In the genomic region with DNA sequence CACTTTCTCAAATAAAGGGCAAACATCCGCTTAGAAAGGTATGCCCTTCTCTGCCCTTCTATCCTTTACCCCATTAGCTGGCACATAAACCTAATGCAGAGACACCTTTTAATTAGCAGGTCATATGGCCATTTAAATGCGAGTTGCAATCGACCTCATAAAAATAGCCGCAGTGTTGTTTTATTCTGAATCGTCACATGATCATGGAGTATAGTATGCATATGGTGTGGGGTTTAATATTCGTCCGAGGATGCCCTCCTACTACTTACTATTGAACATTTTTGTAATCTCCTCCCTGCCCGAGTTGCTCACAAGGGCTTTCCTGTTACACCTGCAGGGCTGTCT, we compare ENCODE assay signal across 7 cellular contexts.
A peak's percentile ranks its signal among the peaks of the same experiment; 100 is the strongest.
DNase-seq lines count a peak whose midpoint lies in the region; ATAC-seq lines count a peak whose summit lies in the region.

No MANE protein-coding gene starts in this region.

- H3K27me3 ChIP-seq in HUES64 (ENCODE audit: insufficient read depth, low read length), result no peaks in the 10 kb centered on the region
- H3K27me3 ChIP-seq in iPS-20b (ENCODE audit: insufficient read depth, low read length), result no peaks in the 10 kb centered on the region

- no peak for ATAC-seq in activated naive CD8-positive, alpha-beta T cell treated with anti-CD3 and anti-CD28 coated beads, Interleukin-2, amount 50 U/mL, for 24 hours
- no peak for ATAC-seq in stimulated activated naive CD8-positive, alpha-beta T cell treated with anti-CD3 and anti-CD28 coated beads, Interleukin-15, amount 100 ng/mL, for 72 hours
- no peak for ATAC-seq in GM18511 (IDR thresholded peaks at IDR 0.05; ENCODE audit: unreplicated experiment)

- H3K36me3 ChIP-seq in HUES64 (ENCODE audit: insufficient read depth, low read length) (peaks cover 5% of the 10 kb centered on the region), iPS-20b (ENCODE audit: insufficient read depth, low read depth, low read length) (no peaks in the 10 kb centered on the region)

- H3K4me1 ChIP-seq in HUES64 (ENCODE audit: insufficient read depth, low read length), result peaks cover 40% of the 10 kb centered on the region
- H3K4me1 ChIP-seq in iPS-20b (ENCODE audit: insufficient read depth, low read length), result peaks cover 34% of the 10 kb centered on the region

- no peaks in the 10 kb centered on the region for H3K9me3 Mint-ChIP-seq in activated naive CD8-positive, alpha-beta T cell treated with anti-CD3 and anti-CD28 coated beads, Interleukin-2, amount 50 U/mL, for 24 hours
- H3K9me3 Mint-ChIP-seq in stimulated activated naive CD8-positive, alpha-beta T cell treated with anti-CD3 and anti-CD28 coated beads, Interleukin-15, amount 100 ng/mL, for 72 hours, result no peaks in the 10 kb centered on the region

- peak overlapping the region; percentile 77 for H3K27ac Mint-ChIP-seq in activated naive CD8-positive, alpha-beta T cell treated with anti-CD3 and anti-CD28 coated beads, Interleukin-2, amount 50 U/mL, for 24 hours
- peak overlapping the region in 1 of 2 donors; percentile 68 for H3K27ac Mint-ChIP-seq in stimulated activated naive CD8-positive, alpha-beta T cell treated with anti-CD3 and anti-CD28 coated beads, Interleukin-15, amount 100 ng/mL, for 72 hours

- peak overlapping the region; percentile 77 for H3K4me3 Mint-ChIP-seq in activated naive CD8-positive, alpha-beta T cell treated with anti-CD3 and anti-CD28 coated beads, Interleukin-2, amount 50 U/mL, for 24 hours
- H3K4me3 Mint-ChIP-seq in stimulated activated naive CD8-positive, alpha-beta T cell treated with anti-CD3 and anti-CD28 coated beads, Interleukin-15, amount 100 ng/mL, for 72 hours, result peak overlapping the region; percentile 82 to 93

- no peaks in the 10 kb centered on the region for H3K27me3 Mint-ChIP-seq in activated naive CD8-positive, alpha-beta T cell treated with anti-CD3 and anti-CD28 coated beads, Interleukin-2, amount 50 U/mL, for 24 hours
- no peaks in the 10 kb centered on the region for H3K27me3 Mint-ChIP-seq in stimulated activated naive CD8-positive, alpha-beta T cell treated with anti-CD3 and anti-CD28 coated beads, Interleukin-15, amount 100 ng/mL, for 72 hours

- WGBS in HUES64, result 83% methylated on average over 6 of the region's 8 CpGs

- H3K4me1 Mint-ChIP-seq in activated naive CD8-positive, alpha-beta T cell treated with anti-CD3 and anti-CD28 coated beads, Interleukin-2, amount 50 U/mL, for 24 hours, result peaks cover 89% of the 10 kb centered on the region
- H3K4me1 Mint-ChIP-seq in stimulated activated naive CD8-positive, alpha-beta T cell treated with anti-CD3 and anti-CD28 coated beads, Interleukin-15, amount 100 ng/mL, for 72 hours, result peaks cover 97% of the 10 kb centered on the region

- H3K27ac ChIP-seq in HUES64 (ENCODE audit: low read depth, low read length) (0 out of 2 replicates have a peak overlapping the region, but pooled peaks have one; percentile 42), iPS-20b (ENCODE audit: low read length) (no peak overlapping the region)

- H3K9me3 ChIP-seq in HUES64 (ENCODE audit: insufficient read depth, low read depth, low read length) (no peaks in the 10 kb centered on the region), iPS-20b (ENCODE audit: insufficient read depth, low read depth, low read length) (no peaks in the 10 kb centered on the region)

- peak overlapping the region; percentile 67; the same call in 1 of the 2 replicates for H3K9ac ChIP-seq in HUES64 (ENCODE audit: low read depth, low read length)
- peak overlapping the region; percentile 71; the same call in 1 of the 2 replicates for H3K9ac ChIP-seq in iPS-20b (ENCODE audit: low read depth, low read length)

- H3K4me3 ChIP-seq in HUES64 (ENCODE audit: low read length), result peak overlapping the region; percentile 74
- peak overlapping the region; percentile 78 for H3K4me3 ChIP-seq in iPS-20b (ENCODE audit: low read length)

- DNase-seq in activated naive CD8-positive, alpha-beta T cell treated with anti-CD3 and anti-CD28 coated beads, Interleukin-2, amount 50 U/mL, for 24 hours, result no peak
- no peak for DNase-seq in stimulated activated naive CD8-positive, alpha-beta T cell treated with anti-CD3 and anti-CD28 coated beads, Interleukin-15, amount 100 ng/mL, for 72 hours
- DNase-seq in NCI-H1092 treated with DMSO at 0.1 percent for 48 hours (lab: John Stamatoyannopoulos, UW), result no peak
- no peak for DNase-seq in stimulated activated CD4-positive, alpha-beta T cell treated with anti-CD3 and anti-CD28 coated beads, Interleukin-1b, Interleukin-23, amount 100 ng/mL, for 48 hours

- H3K36me3 Mint-ChIP-seq in activated naive CD8-positive, alpha-beta T cell treated with anti-CD3 and anti-CD28 coated beads, Interleukin-2, amount 50 U/mL, for 24 hours (ENCODE audit: low read depth), result peaks cover 21% of the 10 kb centered on the region
